In the genomic region with DNA sequence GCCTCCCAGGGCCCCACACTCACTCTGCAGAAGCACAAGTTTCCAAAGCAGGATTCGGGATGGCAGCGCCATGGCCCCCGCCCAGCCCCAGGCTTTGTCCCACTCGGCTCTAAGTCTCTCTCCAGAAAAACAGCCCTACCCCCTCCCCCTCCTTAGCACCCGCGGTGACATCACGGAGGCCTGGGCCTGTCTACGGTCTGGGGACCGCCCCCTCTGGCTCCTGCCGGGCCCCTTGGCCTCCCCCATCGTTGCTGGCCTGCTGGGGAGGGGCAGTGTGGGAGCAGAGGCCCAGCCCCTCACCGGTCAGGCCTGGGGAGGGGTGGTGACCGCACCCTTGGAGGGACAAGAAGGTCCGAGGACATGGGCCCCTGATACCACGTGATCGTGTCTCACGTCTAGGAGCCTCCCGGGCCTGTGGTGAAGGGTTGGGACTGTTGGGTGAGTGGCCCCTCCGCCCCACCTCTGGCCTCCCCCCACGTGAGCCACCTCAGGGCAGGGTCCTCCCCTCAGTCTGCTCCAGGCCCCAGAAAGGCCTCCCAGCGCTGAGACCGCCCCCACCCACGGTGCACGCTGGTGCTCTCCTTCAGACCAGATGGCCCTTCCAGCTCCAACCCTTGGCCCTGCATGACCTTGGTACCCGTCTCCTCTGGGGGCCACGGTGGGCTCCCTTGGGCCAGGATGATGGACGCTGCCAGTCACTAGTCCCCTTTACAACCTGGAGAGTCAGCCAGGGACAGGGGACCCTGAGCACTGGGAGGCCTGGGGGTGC, we compare ENCODE assay signal across 8 cellular contexts. TPM values are rescaled to one million over a fixed set of nuclear protein-coding genes. Genes with fewer than 3 reads are reported as not detected.
DNase-seq lines count a peak whose midpoint lies in the region; ATAC-seq, FAIRE-seq and TF ChIP-seq lines count a peak whose summit lies in the region.

A gene with protein sequence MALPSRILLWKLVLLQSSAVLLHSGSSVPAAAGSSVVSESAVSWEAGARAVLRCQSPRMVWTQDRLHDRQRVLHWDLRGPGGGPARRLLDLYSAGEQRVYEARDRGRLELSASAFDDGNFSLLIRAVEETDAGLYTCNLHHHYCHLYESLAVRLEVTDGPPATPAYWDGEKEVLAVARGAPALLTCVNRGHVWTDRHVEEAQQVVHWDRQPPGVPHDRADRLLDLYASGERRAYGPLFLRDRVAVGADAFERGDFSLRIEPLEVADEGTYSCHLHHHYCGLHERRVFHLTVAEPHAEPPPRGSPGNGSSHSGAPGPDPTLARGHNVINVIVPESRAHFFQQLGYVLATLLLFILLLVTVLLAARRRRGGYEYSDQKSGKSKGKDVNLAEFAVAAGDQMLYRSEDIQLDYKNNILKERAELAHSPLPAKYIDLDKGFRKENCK (minus strand): TSS at position 123 of the 769 bp plus-strand sequence. CDS start 51 bp downstream, at position 72.

- FAIRE-seq in frontal cortex (lab: Jason Lieb, UNC) (no peak), D721Med (lab: Jason Lieb, UNC) (no peak)

- peaks cover 13% of the 10 kb centered on the region for H3K4me1 ChIP-seq in BE2C
- H3K4me1 ChIP-seq in A673 (ENCODE audit: insufficient read depth, low read length, poor library complexity, severe bottlenecking): no peaks in the 10 kb centered on the region

- H3K27me3 ChIP-seq in BE2C: no peaks in the 10 kb centered on the region
- H3K27me3 ChIP-seq in A673 (replicated peaks; ENCODE audit: insufficient read depth, low read depth, low read length, poor library complexity): peaks cover 5% of the 10 kb centered on the region

- peak; percentile 36 for DNase-seq in BE2C
- DNase-seq in SK-N-DZ (ENCODE audit: low spot score): peak; percentile 89
- no peak for DNase-seq in frontal cortex (ENCODE audit: low spot score in 2 of 2)
- DNase-seq in occipital lobe (lab: John Stamatoyannopoulos, UW): no peak
- DNase-seq in A673 (ENCODE audit: low spot score): no peak
- DNase-seq in DMS153 treated with DMSO at 0.1 percent for 48 hours (lab: John Stamatoyannopoulos, UW; ENCODE audit: unreplicated experiment): no peak
- no peak for DNase-seq in D721Med (ENCODE audit: insufficient read length, low spot score)

- no peak for TF ChIP-seq CTCF in BE2C (IDR thresholded peaks at IDR 0.05; ENCODE audit: low read depth, low read length)
- no peak for TF ChIP-seq CTCF in A673 (conservative IDR thresholded peaks at IDR 0.05; ENCODE audit: low read depth, low read length)
- no peak for TF ChIP-seq CTCF in D721Med (IDR thresholded peaks at IDR 0.05; ENCODE audit: insufficient read depth, missing control alignments)

- no TSS peak for BruUV-seq in A673 (replicated peaks; lab: Mats Ljungman, UMichigan)

- POLR2A ChIA-PET in A673 (lab: Charles Lee; ENCODE audit: low non-redundant PET): no interaction called here

- H3K4me3 ChIP-seq in BE2C (ENCODE audit: low read depth, low read length) (no peak within 1 kb of the TSS), A673 (ENCODE audit: low read depth, low read length, poor library complexity, severe bottlenecking) (no peak within 1 kb of the TSS)

- H3K9me3 ChIP-seq in BE2C: no peaks in the 10 kb centered on the region
- H3K9me3 ChIP-seq in A673 (ENCODE audit: low read depth, low read length, poor library complexity, severe bottlenecking): no peaks in the 10 kb centered on the region

- CTCF ChIA-PET in A673 (lab: Charles Lee): no interaction called here

- intact Hi-C loops in A673 (cut with micrococcal nuclease; ENCODE audit: unreplicated experiment): no loop called here

- no peak for ATAC-seq in HG02642 (IDR thresholded peaks at IDR 0.05; ENCODE audit: poor library complexity, unreplicated experiment)

- H3K36me3 ChIP-seq in BE2C (no peaks in the 10 kb centered on the region), A673 (ENCODE audit: insufficient read depth, low read length, poor library complexity, severe bottlenecking) (no peaks in the 10 kb centered on the region)

- no peak within 1 kb of the TSS for H3K27ac ChIP-seq in A673 (ENCODE audit: low read depth, low read length, poor library complexity, severe bottlenecking)

RNA-seq across cellular contexts. Expression of the gene that starts here (rescaled TPM):
- polyA plus RNA-seq in BE2C (2012; ENCODE audit: insufficient read depth, insufficient read length, low read depth): 37.5 TPM
- polyA plus RNA-seq in SK-N-DZ (2014; cell fraction: cytosol; rRNA removed): 134 and 140 TPM in 2 replicates
- 385 and 502 TPM in 2 replicates for polyA plus RNA-seq in SK-N-DZ (2014; cell fraction: nucleus; rRNA removed)
- total RNA-seq in frontal cortex: 10.2 TPM
- 11.5 TPM for total RNA-seq in occipital lobe
- 0.55 and 0.73 TPM in 2 replicates for total RNA-seq in A673 (2021)

Comparison
In these comparisons a context has a peak if more than half of its experiments do, and no peak if none do; other contexts are left out.
1. DNase-seq: peak in BE2C (single experiment) and SK-N-DZ (single experiment); none in frontal cortex (0 of 2), occipital lobe (single experiment), A673 (single experiment), DMS153 treated with DMSO at 0.1 percent for 48 hours (single experiment) and D721Med (single experiment).